In genomic region chr15:35751421-35752133, GRCh38 we compare ENCODE assay signal across 9 cellular contexts.
DNase-seq lines count a peak whose midpoint lies in the region; ATAC-seq and TF ChIP-seq lines count a peak whose summit lies in the region.
"Had no signal": no experiment of that assay in that cellular context is flagged by ENCODE, and none has a peak within 500 bp of the region (broad histone marks: within the 10 kb centered on the region; RNA-seq: fewer than 3 reads in every experiment).

No MANE protein-coding gene starts in this region.

- peak; percentile 41 for DNase-seq in Calu3
- DNase-seq in NCI-H1092 treated with DMSO at 0.1 percent for 48 hours (lab: John Stamatoyannopoulos, UW): peak; percentile 58
- peak; percentile 46 for DNase-seq in SKM-1 treated with dmso at 0.1 percent for 144 hours (lab: John Stamatoyannopoulos, UW; ENCODE audit: unreplicated experiment)
- peak; percentile 72 for DNase-seq in brain microvascular endothelial cell
- peak; percentile 78 for DNase-seq in iris pigment epithelial cell (ENCODE audit: low read depth)
- DNase-seq in stimulated activated CD4-positive, alpha-beta T cell treated with anti-CD3 and anti-CD28 coated beads, Interleukin-12 subunit alpha, Interleukin-12 subunit beta, amount 100 ng/mL, for 4 hours: peak; percentile 34
- DNase-seq: activated B cell treated with CpG ODN at 0.5 μM for 24 hours had no signal

- no peaks in the 10 kb centered on the region for H3K27me3 ChIP-seq in brain microvascular endothelial cell (replicated peaks)

- no peaks in the 10 kb centered on the region for H3K4me1 Mint-ChIP-seq in Calu3 (ENCODE audit: low read depth, unreplicated experiment)
- H3K4me1 Mint-ChIP-seq: activated B cell treated with CpG ODN at 0.5 μM for 24 hours had no signal

- no peak overlapping the region for H3K27ac Mint-ChIP-seq in Calu3 (ENCODE audit: unreplicated experiment)
- H3K27ac Mint-ChIP-seq: activated B cell treated with CpG ODN at 0.5 μM for 24 hours had no signal

- TF ChIP-seq CTCF in Calu3 (IDR thresholded peaks at IDR 0.05; ENCODE audit: unreplicated experiment) (peak; percentile 33), brain microvascular endothelial cell (IDR thresholded peaks at IDR 0.05; ENCODE audit: low read depth, low read length, missing control alignments) (peak; percentile 79)

- BruUV-seq in Calu3 (replicated peaks; lab: Mats Ljungman, UMichigan): no TSS peak

- H3K27ac ChIP-seq in brain microvascular endothelial cell: no peak overlapping the region

- CTCF ChIA-PET in Calu3 (lab: Charles Lee): no interaction called here

- no peaks in the 10 kb centered on the region for H3K36me3 Mint-ChIP-seq in Calu3 (ENCODE audit: insufficient read depth, unreplicated experiment)

- intact Hi-C loops in Calu3 (cut with micrococcal nuclease; ENCODE audit: unreplicated experiment): loop anchor here (10.0 kb wide), 1 partner anchor 753 kb away; no protein-coding TSS in a partner anchor

- no peaks in the 10 kb centered on the region for H3K36me3 ChIP-seq in brain microvascular endothelial cell (replicated peaks)

- H3K27me3 Mint-ChIP-seq in Calu3 (ENCODE audit: unreplicated experiment): no peaks in the 10 kb centered on the region

- H3K4me3 ChIP-seq in brain microvascular endothelial cell (ENCODE audit: low read depth, low read length): no peak overlapping the region

- H3K4me3 Mint-ChIP-seq in Calu3 (ENCODE audit: low read depth, unreplicated experiment): peak overlapping the region; percentile 28
- H3K4me3 Mint-ChIP-seq: activated B cell treated with CpG ODN at 0.5 μM for 24 hours had no signal

- in situ Hi-C loops in brain microvascular endothelial cell (cut with HindIII; ENCODE audit: low pct_ligation_motif_present, low sequenced_read_pairs): no loop called here

- ATAC-seq in GM21529 (IDR thresholded peaks at IDR 0.05; ENCODE audit: unreplicated experiment) (peak; percentile 49), HG03571 (IDR thresholded peaks at IDR 0.05; ENCODE audit: unreplicated experiment) (no peak)

- H3K9me3 Mint-ChIP-seq in Calu3 (ENCODE audit: low read depth, unreplicated experiment): peaks cover 2% of the 10 kb centered on the region
- H3K9me3 Mint-ChIP-seq: activated B cell treated with CpG ODN at 0.5 μM for 24 hours had no signal
